12 cellular contexts compared by ENCODE assay signal in the genomic region with DNA sequence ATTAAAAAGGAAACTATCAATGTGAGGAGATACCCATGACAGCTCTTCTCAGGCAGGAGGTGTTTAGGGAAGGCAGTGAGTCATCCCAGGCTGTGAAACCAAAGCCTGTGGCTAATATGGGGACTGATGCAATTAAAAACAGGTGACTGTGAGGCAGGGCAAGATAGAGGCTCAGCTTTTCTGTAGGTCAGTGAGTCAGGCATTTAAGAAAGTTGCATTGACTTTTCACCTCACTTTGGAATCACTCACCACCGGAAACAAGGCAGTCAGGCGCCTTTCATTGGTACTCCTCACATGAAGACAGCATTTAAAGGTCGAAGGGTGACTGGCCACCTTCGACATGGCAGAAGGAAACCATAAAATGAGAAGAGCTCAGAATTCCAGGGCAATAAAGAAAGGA. TPM values are rescaled to one million over a fixed set of nuclear protein-coding genes. Genes with fewer than 3 reads are reported as not detected.
DNase-seq lines count a peak whose midpoint lies in the region; ATAC-seq and TF ChIP-seq lines count a peak whose summit lies in the region.
"Had no signal": no experiment of that assay in that cellular context is flagged by ENCODE, and none has a peak within 500 bp of the region (broad histone marks: within the 10 kb centered on the region; RNA-seq: fewer than 3 reads in every experiment).

No MANE protein-coding gene starts in this region.

- H3K27me3 Mint-ChIP-seq in CD8-positive, alpha-beta T cell (ENCODE audit: low read depth): no peaks in the 10 kb centered on the region
- no peaks in the 10 kb centered on the region for H3K27me3 Mint-ChIP-seq in activated T-cell treated with anti-CD3 and anti-CD28 coated beads, Interleukin-2, amount 50 U/mL, for 24 hours

- H3K9me2 ChIP-seq in MM.1S (replicated peaks; ENCODE audit: insufficient read depth, low read length): no peaks in the 10 kb centered on the region

- H3F3A ChIP-seq in MM.1S (ENCODE audit: insufficient read depth, low read length): no peaks in the 10 kb centered on the region

- no peak overlapping the region for H3K27ac ChIP-seq in CD8-positive, alpha-beta T cell (ENCODE audit: low read depth, low read length)
- H3K27ac ChIP-seq in MM.1S (ENCODE audit: low read length): no peak overlapping the region
- H3K27ac ChIP-seq: testis had no signal

- DNase-seq in DMS53 (lab: John Stamatoyannopoulos, UW) (peak; percentile 83), epithelial cell of esophagus (ENCODE audit: low read depth) (peak; percentile 72), MM.1S (no peak)
- DNase-seq in CD8-positive, alpha-beta T cell: no peak
- DNase-seq in activated T-cell treated with anti-CD3 and anti-CD28 coated beads, Interleukin-2, amount 50 U/mL, for 24 hours: no peak
- DNase-seq: activated naive CD4-positive, alpha-beta T cell treated with anti-CD3 and anti-CD28 coated beads, Interleukin-2, amount 50 U/mL, for 16 hours; GF-D8; glutamatergic neuron; testis had no signal

- H2AFZ ChIP-seq in MM.1S (ENCODE audit: low read length): no peak overlapping the region

- no peaks in the 10 kb centered on the region for H3K9me3 ChIP-seq in CD8-positive, alpha-beta T cell (ENCODE audit: low read length)
- no peaks in the 10 kb centered on the region for H3K9me3 ChIP-seq in MM.1S (replicated peaks; ENCODE audit: insufficient read depth, low read length)
- H3K9me3 ChIP-seq: testis had no signal

- H3K27me3 ChIP-seq in CD8-positive, alpha-beta T cell (ENCODE audit: insufficient read depth, low read length): no peaks in the 10 kb centered on the region
- H3K27me3 ChIP-seq in MM.1S (replicated peaks; ENCODE audit: insufficient read depth, low read length): no peaks in the 10 kb centered on the region
- H3K27me3 ChIP-seq: testis had no signal

- no peak overlapping the region for H3K27ac Mint-ChIP-seq in CD8-positive, alpha-beta T cell
- no peak overlapping the region for H3K27ac Mint-ChIP-seq in activated T-cell treated with anti-CD3 and anti-CD28 coated beads, Interleukin-2, amount 50 U/mL, for 24 hours

- POLR2A ChIA-PET in CD8-positive, alpha-beta T cell (lab: Charles Lee): no interaction called here

- no peak overlapping the region for H3K9ac ChIP-seq in MM.1S (ENCODE audit: low read length)

- no peaks in the 10 kb centered on the region for H3K36me3 Mint-ChIP-seq in CD8-positive, alpha-beta T cell
- no peaks in the 10 kb centered on the region for H3K36me3 Mint-ChIP-seq in activated T-cell treated with anti-CD3 and anti-CD28 coated beads, Interleukin-2, amount 50 U/mL, for 24 hours (ENCODE audit: low read depth)

- CTCF ChIA-PET in CD8-positive, alpha-beta T cell (lab: Charles Lee): no interaction called here

- no peak overlapping the region for H3K4me3 Mint-ChIP-seq in CD8-positive, alpha-beta T cell
- H3K4me3 Mint-ChIP-seq in activated T-cell treated with anti-CD3 and anti-CD28 coated beads, Interleukin-2, amount 50 U/mL, for 24 hours: no peak overlapping the region

- no peak for TF ChIP-seq CTCF in epithelial cell of esophagus (IDR thresholded peaks at IDR 0.05; ENCODE audit: insufficient read depth, low read depth, low read length, missing control alignments)
- no peak for TF ChIP-seq CTCF in CD8-positive, alpha-beta T cell (IDR thresholded peaks at IDR 0.05)
- no peak for TF ChIP-seq CTCF in MM.1S (IDR thresholded peaks at IDR 0.05; ENCODE audit: low read length)

- peaks cover 3% of the 10 kb centered on the region for H3K9me3 Mint-ChIP-seq in CD8-positive, alpha-beta T cell
- peaks cover 4% of the 10 kb centered on the region for H3K9me3 Mint-ChIP-seq in activated T-cell treated with anti-CD3 and anti-CD28 coated beads, Interleukin-2, amount 50 U/mL, for 24 hours

- intact Hi-C loops in CD8-positive, alpha-beta T cell (cut with DNase I, micrococcal nuclease): no loop called here

- no peaks in the 10 kb centered on the region for H4K20me1 ChIP-seq in MM.1S (ENCODE audit: insufficient read depth, low read length)

- no peak overlapping the region for H3K4me2 ChIP-seq in MM.1S (ENCODE audit: low read depth, low read length)

- ATAC-seq in GM21381 (IDR thresholded peaks at IDR 0.05; ENCODE audit: unreplicated experiment): peak; percentile 64
- peak; percentile 61 for ATAC-seq in HG03571 (IDR thresholded peaks at IDR 0.05; ENCODE audit: unreplicated experiment)
- ATAC-seq in CD8-positive, alpha-beta T cell: no peak
- no peak for ATAC-seq in HG03139 (IDR thresholded peaks at IDR 0.05; ENCODE audit: unreplicated experiment)

- no peaks in the 10 kb centered on the region for H3K4me1 ChIP-seq in CD8-positive, alpha-beta T cell (ENCODE audit: insufficient read depth, low read length)
- no peaks in the 10 kb centered on the region for H3K4me1 ChIP-seq in MM.1S (ENCODE audit: low read length)
- H3K4me1 ChIP-seq: testis had no signal

- H3K79me2 ChIP-seq in MM.1S (ENCODE audit: low read length): no peaks in the 10 kb centered on the region

- no peaks in the 10 kb centered on the region for H3K36me3 ChIP-seq in CD8-positive, alpha-beta T cell (ENCODE audit: insufficient read depth, low read length)
- no peaks in the 10 kb centered on the region for H3K36me3 ChIP-seq in MM.1S (replicated peaks; ENCODE audit: insufficient read depth, low read length)

- H3K4me3 ChIP-seq in epithelial cell of esophagus (ENCODE audit: low read length) (no peak overlapping the region), MM.1S (ENCODE audit: low read length) (no peak overlapping the region)
- no peak overlapping the region for H3K4me3 ChIP-seq in CD8-positive, alpha-beta T cell (ENCODE audit: low read depth, low read length)
- H3K4me3 ChIP-seq: testis had no signal

- no peaks in the 10 kb centered on the region for H3K4me1 Mint-ChIP-seq in CD8-positive, alpha-beta T cell (ENCODE audit: low read depth)
- H3K4me1 Mint-ChIP-seq in activated T-cell treated with anti-CD3 and anti-CD28 coated beads, Interleukin-2, amount 50 U/mL, for 24 hours (ENCODE audit: low read depth): no peaks in the 10 kb centered on the region

RNA-seq across cellular contexts. Expression of gene PAPPA2, which starts 54.5 kb away (rescaled TPM):
- not detected for total RNA-seq in CD8-positive, alpha-beta T cell

Comparison
In these comparisons a context has a peak if more than half of its experiments do, and no peak if none do; other contexts are left out.
1. DNase-seq: peak in DMS53 (single experiment) and epithelial cell of esophagus (single experiment); none in CD8-positive, alpha-beta T cell (0 of 7), MM.1S (single experiment) and activated T-cell treated with anti-CD3 and anti-CD28 coated beads, Interleukin-2, amount 50 U/mL, for 24 hours (single experiment).
2. ATAC-seq: peak in GM21381 (single experiment) and HG03571 (single experiment); none in CD8-positive, alpha-beta T cell (single experiment) and HG03139 (single experiment).